1 cellular context compared by ENCODE assay signal in the genomic region with DNA sequence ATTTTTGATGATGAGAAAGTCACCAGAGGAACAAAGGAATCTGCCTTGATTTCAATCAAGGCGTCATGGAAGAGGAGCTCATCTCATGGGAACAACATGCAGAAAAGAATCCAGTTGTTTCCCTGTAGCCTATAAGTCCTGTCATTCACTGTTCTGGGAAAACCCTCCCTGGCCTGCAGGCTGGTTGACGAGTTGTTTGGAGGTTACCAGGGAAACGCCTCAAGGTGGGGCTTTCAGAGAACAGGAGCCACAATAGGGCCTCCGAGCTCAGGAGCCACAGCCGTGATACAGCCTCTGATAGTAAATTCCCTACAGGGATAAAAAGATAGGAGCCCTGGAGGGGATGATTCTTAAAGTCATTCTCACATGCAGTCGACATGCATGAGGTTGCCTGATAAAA.
TF ChIP-seq lines count a peak whose summit lies in the region.

No MANE protein-coding gene starts in this region.

TF ChIP-seq in WTC11, 78 proteins besides CTCF, POLR2A, EP300 and RAD21 (continued from another document):
- TF ChIP-seq, protein P1, sequence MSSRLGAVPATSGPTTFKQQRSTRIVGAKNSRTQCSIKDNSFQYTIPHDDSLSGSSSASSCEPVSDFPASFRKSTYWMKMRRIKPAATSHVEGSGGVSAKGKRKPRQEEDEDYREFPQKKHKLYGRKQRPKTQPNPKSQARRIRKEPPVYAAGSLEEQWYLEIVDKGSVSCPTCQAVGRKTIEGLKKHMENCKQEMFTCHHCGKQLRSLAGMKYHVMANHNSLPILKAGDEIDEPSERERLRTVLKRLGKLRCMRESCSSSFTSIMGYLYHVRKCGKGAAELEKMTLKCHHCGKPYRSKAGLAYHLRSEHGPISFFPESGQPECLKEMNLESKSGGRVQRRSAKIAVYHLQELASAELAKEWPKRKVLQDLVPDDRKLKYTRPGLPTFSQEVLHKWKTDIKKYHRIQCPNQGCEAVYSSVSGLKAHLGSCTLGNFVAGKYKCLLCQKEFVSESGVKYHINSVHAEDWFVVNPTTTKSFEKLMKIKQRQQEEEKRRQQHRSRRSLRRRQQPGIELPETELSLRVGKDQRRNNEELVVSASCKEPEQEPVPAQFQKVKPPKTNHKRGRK (CRISPR knock-in tag; IDR thresholded peaks at IDR 0.05; ENCODE audit: borderline replicate concordance) = no peak
- TF ChIP-seq ETV6 (CRISPR knock-in tag; IDR thresholded peaks at IDR 0.05) (no peak), SP1 (CRISPR knock-in tag; conservative IDR thresholded peaks at IDR 0.05) (no peak), SOX15 (CRISPR knock-in tag; IDR thresholded peaks at IDR 0.05) (no peak), ELF4 (CRISPR knock-in tag; IDR thresholded peaks at IDR 0.05; ENCODE audit: low read depth) (no peak), ZNF423 (CRISPR knock-in tag; IDR thresholded peaks at IDR 0.05) (no peak)
